1 cellular context compared by ENCODE assay signal in the genomic region with DNA sequence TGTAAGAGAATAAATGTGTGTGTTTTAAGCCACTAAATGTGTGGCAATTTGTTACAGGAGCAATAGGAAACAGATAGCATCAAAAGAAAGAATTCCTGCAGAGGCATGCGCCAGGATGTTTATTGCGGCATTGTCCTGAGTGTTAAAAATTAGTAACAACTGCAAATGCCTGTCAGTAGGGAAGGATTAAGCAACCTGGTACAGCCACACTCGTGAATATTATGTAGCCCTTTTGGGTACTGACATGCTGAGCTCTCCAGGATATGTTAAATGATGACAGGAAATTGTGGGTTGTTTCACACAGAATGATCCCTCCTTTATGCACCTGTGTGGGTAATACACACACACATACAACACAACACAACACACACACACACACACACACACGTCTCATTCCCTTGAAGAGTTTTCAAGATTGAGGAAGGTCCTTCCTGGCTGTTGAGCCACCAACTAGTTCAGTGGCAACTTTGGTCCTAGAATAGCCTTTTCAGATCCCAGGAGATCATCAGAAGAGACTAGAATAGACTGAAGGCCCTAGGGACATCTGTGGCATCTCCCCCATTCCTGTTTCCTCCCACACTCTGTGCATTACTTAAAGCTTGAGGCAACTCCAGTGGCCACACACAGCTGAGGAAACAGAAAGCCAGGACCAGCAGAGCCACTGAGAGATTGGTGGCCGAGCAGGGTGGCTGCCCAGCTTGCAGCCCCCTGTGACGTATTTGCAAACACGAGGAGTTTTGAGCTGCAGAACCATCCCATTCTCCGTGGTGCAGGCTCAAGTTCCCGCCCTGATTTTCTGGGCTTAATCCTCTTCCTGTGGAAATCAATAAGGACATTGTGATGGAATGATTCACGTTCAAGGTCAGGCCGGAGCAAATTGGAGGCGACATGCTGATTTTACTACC.
TF ChIP-seq lines count a peak whose summit lies in the region.

No MANE protein-coding gene starts in this region.

TF ChIP-seq in H1, 55 proteins besides CTCF, POLR2A, EP300 and RAD21:
- TF ChIP-seq ATF2 (IDR thresholded peaks at IDR 0.05; ENCODE audit: low read length), result no peak
- 0 out of 2 replicates have a peak, but pooled peaks have one; percentile 37 for TF ChIP-seq E2F6 (IDR thresholded peaks at IDR 0.05)
- no peak for TF ChIP-seq KDM1A (IDR thresholded peaks at IDR 0.05; ENCODE audit: borderline replicate concordance, low read length)
